14 cellular contexts compared by ENCODE assay signal in genomic region chr12:102016472-102016871, GRCh38.
"Had no signal": no experiment of that assay in that cellular context is flagged by ENCODE, and none has a peak within 500 bp of the region (broad histone marks: within the 10 kb centered on the region; RNA-seq: fewer than 3 reads in every experiment).

No MANE protein-coding gene starts in this region.

- H3K9me3 Mint-ChIP-seq: activated CD4-positive, alpha-beta memory T cell treated with anti-CD3 and anti-CD28 coated beads for 36 hours; activated naive CD4-positive, alpha-beta T cell treated with anti-CD3 and anti-CD28 coated beads for 36 hours; activated T-helper 1 cell treated with anti-CD3 and anti-CD28 coated beads, Interleukin-12 subunit alpha, Interleukin-12 subunit beta, Interleukin-2, Interleukin-4 antibody, amounts not matched to agents 30 ng/mL and 10 ng/mL and 1 ng/mL, durations not matched to agents 14 hours and 24 hours and 36 hours; naive thymus-derived CD4-positive, alpha-beta T cell had no signal

- H3K27ac Mint-ChIP-seq: activated CD4-positive, alpha-beta memory T cell treated with anti-CD3 and anti-CD28 coated beads for 36 hours; activated naive CD4-positive, alpha-beta T cell treated with anti-CD3 and anti-CD28 coated beads for 36 hours; activated T-helper 1 cell treated with anti-CD3 and anti-CD28 coated beads, Interleukin-12 subunit alpha, Interleukin-12 subunit beta, Interleukin-2, Interleukin-4 antibody, amounts not matched to agents 30 ng/mL and 10 ng/mL and 1 ng/mL, durations not matched to agents 14 hours and 24 hours and 36 hours; naive thymus-derived CD4-positive, alpha-beta T cell had no signal

- H3K4me3 Mint-ChIP-seq: activated CD4-positive, alpha-beta memory T cell treated with anti-CD3 and anti-CD28 coated beads for 36 hours; activated naive CD4-positive, alpha-beta T cell treated with anti-CD3 and anti-CD28 coated beads for 36 hours; activated T-helper 1 cell treated with anti-CD3 and anti-CD28 coated beads, Interleukin-12 subunit alpha, Interleukin-12 subunit beta, Interleukin-2, Interleukin-4 antibody, amounts not matched to agents 30 ng/mL and 10 ng/mL and 1 ng/mL, durations not matched to agents 14 hours and 24 hours and 36 hours; naive thymus-derived CD4-positive, alpha-beta T cell had no signal

- H3K4me3 ChIP-seq: cardiac muscle cell, colonic mucosa, left lung, pancreas, thyroid gland had no signal

- H3K27me3 Mint-ChIP-seq: activated CD4-positive, alpha-beta memory T cell treated with anti-CD3 and anti-CD28 coated beads for 36 hours; naive thymus-derived CD4-positive, alpha-beta T cell had no signal

- ATAC-seq: left lung; naive thymus-derived CD4-positive, alpha-beta T cell; pancreas; sciatic nerve had no signal

- DNase-seq: activated CD4-positive, alpha-beta memory T cell treated with anti-CD3 and anti-CD28 coated beads for 36 hours; activated CD4-positive, alpha-beta T cell treated with anti-CD3 and anti-CD28 coated beads for 1 hour; activated naive CD4-positive, alpha-beta T cell treated with anti-CD3 and anti-CD28 coated beads for 36 hours; colonic mucosa; effector CD4-positive, alpha-beta T cell; hippocampal formation; left lung; naive thymus-derived CD4-positive, alpha-beta T cell; pancreas; stimulated activated CD4-positive, alpha-beta T cell treated with anti-CD3 and anti-CD28 coated beads, Interleukin-1b, Interleukin-23, amount 100 ng/mL, for 48 hours; thyroid gland had no signal
